Comparison of ENCODE assay signal across 8 cellular contexts in genomic region chr14:103910262-103910935, GRCh38.
DNase-seq lines count a peak whose midpoint lies in the region; ATAC-seq lines count a peak whose summit lies in the region.

No MANE protein-coding gene starts in this region.

- DNase-seq in D341Med (ENCODE audit: low spot score) (peak; percentile 85), HK-2 (ENCODE audit: unreplicated experiment) (peak; percentile 94), NCI-H82 treated with DMSO at 0.1 percent for 48 hours (lab: John Stamatoyannopoulos, UW; ENCODE audit: unreplicated experiment) (peak; percentile 10), epidermal melanocyte (ENCODE audit: insufficient read length, low spot score) (peak; percentile 65), middle frontal gyrus (ENCODE audit: extremely low spot score, low spot score) (peak; percentile 53)
- DNase-seq in activated CD8-positive, alpha-beta memory T cell treated with anti-CD3 and anti-CD28 coated beads, Interleukin-2, amount 50 U/mL, for 4 hours: peak; percentile 74
- DNase-seq in stimulated activated CD8-positive, alpha-beta memory T cell treated with anti-CD3 and anti-CD28 coated beads, Interleukin-2, amount 100 ng/mL, for 48 hours (ENCODE audit: low read depth in 2 of 2): peak; percentile 57 to 60

- no peak for ATAC-seq in HG02973 (IDR thresholded peaks at IDR 0.05; ENCODE audit: unreplicated experiment)

Comparison
In these comparisons a context has a peak if more than half of its experiments do, and no peak if none do; other contexts are left out.
1. DNase-seq: peak in every context shown above with its lines; median percentile 94 in HK-2; 85 in D341Med; 74 in activated CD8-positive, alpha-beta memory T cell treated with anti-CD3 and anti-CD28 coated beads, Interleukin-2, amount 50 U/mL, for 4 hours; 65 in epidermal melanocyte; 58 in stimulated activated CD8-positive, alpha-beta memory T cell treated with anti-CD3 and anti-CD28 coated beads, Interleukin-2, amount 100 ng/mL, for 48 hours; 53 in middle frontal gyrus; 10 in NCI-H82 treated with DMSO at 0.1 percent for 48 hours.